16 cellular contexts compared by ENCODE assay signal in the genomic region with DNA sequence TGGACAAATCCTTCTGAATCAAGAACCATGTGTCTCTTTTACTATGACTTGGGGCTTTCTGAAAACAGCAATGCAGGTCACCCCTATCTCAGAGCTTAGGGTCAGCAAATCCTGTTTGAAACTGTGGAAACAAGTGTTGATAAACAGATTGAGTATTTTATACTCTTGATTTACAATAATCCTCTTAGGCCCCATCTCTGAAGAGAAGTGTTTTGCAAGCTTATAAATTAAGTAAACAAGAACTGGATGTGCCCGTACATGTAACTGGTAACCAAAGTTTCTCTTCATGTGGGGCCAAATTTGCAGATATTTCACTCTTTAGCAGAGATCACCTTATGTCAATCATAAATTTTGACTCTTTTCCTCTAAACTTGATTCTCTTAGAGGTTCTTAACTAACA.
"Had no signal": no experiment of that assay in that cellular context is flagged by ENCODE, and none has a peak within 500 bp of the region (broad histone marks: within the 10 kb centered on the region; RNA-seq: fewer than 3 reads in every experiment).

No MANE protein-coding gene starts in this region.

- DNase-seq: activated CD4-positive, alpha-beta T cell treated with anti-CD3 and anti-CD28 coated beads, Interleukin-2, amount 50 U/mL, for 1 hour; activated CD4-positive, CD25-positive, alpha-beta regulatory T cell; activated naive CD4-positive, alpha-beta T cell treated with anti-CD3 and anti-CD28 coated beads, Interleukin-2, amount 10 ng/mL, durations not matched to agents 7 days and 5 days; body of pancreas; effector memory CD8-positive, alpha-beta T cell; foreskin fibroblast; heart left ventricle; kidney; midbrain; naive thymus-derived CD4-positive, alpha-beta T cell; substantia nigra; upper lobe of left lung had no signal

- H3K4me3 ChIP-seq: body of pancreas, heart left ventricle, right atrium auricular region, upper lobe of left lung had no signal

- H3K79me2 ChIP-seq: parathyroid adenoma had no signal

- H3K9ac ChIP-seq: parathyroid adenoma had no signal

- H3K36me3 ChIP-seq: heart left ventricle, right atrium auricular region, upper lobe of left lung had no signal

- H3K27me3 ChIP-seq: body of pancreas, heart left ventricle, right atrium auricular region, upper lobe of left lung had no signal

- FAIRE-seq: kidney had no signal

- H2AFZ ChIP-seq: parathyroid adenoma had no signal

- ATAC-seq: body of pancreas; effector memory CD8-positive, alpha-beta T cell; heart left ventricle; naive thymus-derived CD4-positive, alpha-beta T cell; SK-N-SH treated with all-trans-retinoic acid at 6 μM for 48 hours; stimulated activated effector memory CD8-positive, alpha-beta T cell treated with anti-CD3 and anti-CD28 coated beads, Interleukin-12 subunit alpha, Interleukin-12 subunit beta, amount 100 ng/mL, for 72 hours had no signal

- H3K9me3 ChIP-seq: body of pancreas, heart left ventricle, right atrium auricular region, upper lobe of left lung had no signal

- H3K27ac ChIP-seq: body of pancreas, heart left ventricle, parathyroid adenoma, right atrium auricular region, upper lobe of left lung had no signal

- H3K4me1 ChIP-seq: heart left ventricle, parathyroid adenoma, right atrium auricular region had no signal
